Comparison of ENCODE assay signal across 1 cellular context in genomic region chr10:127163632-127164031, GRCh38.
TF ChIP-seq lines count a peak whose summit lies in the region.

No MANE protein-coding gene starts in this region.

TF ChIP-seq in SK-N-SH, 30 proteins besides CTCF, POLR2A, EP300 and RAD21 (continued from another document):
- TF ChIP-seq, protein P1, sequence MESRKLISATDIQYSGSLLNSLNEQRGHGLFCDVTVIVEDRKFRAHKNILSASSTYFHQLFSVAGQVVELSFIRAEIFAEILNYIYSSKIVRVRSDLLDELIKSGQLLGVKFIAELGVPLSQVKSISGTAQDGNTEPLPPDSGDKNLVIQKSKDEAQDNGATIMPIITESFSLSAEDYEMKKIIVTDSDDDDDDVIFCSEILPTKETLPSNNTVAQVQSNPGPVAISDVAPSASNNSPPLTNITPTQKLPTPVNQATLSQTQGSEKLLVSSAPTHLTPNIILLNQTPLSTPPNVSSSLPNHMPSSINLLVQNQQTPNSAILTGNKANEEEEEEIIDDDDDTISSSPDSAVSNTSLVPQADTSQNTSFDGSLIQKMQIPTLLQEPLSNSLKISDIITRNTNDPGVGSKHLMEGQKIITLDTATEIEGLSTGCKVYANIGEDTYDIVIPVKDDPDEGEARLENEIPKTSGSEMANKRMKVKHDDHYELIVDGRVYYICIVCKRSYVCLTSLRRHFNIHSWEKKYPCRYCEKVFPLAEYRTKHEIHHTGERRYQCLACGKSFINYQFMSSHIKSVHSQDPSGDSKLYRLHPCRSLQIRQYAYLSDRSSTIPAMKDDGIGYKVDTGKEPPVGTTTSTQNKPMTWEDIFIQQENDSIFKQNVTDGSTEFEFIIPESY (IDR thresholded peaks at IDR 0.05; ENCODE audit: borderline replicate concordance, low read depth): no peak
- TF ChIP-seq MXI1 (IDR thresholded peaks at IDR 0.05; ENCODE audit: low read depth, low read length): no peak
- TF ChIP-seq GABPA (IDR thresholded peaks at IDR 0.05; ENCODE audit: low read depth): no peak
- TF ChIP-seq YY1 (IDR thresholded peaks at IDR 0.05; ENCODE audit: low read depth): no peak
- no peak for TF ChIP-seq ELF1 (IDR thresholded peaks at IDR 0.05)
- no peak for TF ChIP-seq FOSL2 (IDR thresholded peaks at IDR 0.05; ENCODE audit: borderline replicate concordance, low read depth)
TF ChIP-seq in SK-N-SH: peak in this region for 0.
